Comparison of ENCODE assay signal across 1 cellular context in genomic region chr1:103525607-103526507, GRCh38.
TF ChIP-seq lines count a peak whose summit lies in the region.

Gene RNPC3 (plus strand): TSS chr1:103525699. CDS start chr1:103526071, 372 bp downstream.

TF ChIP-seq in K562, 482 proteins besides CTCF, POLR2A, EP300 and RAD21 (continued from another document and continues in another):
- peak; percentile 41 for TF ChIP-seq TAF1 (IDR thresholded peaks at IDR 0.05; ENCODE audit: control insufficient read depth, extremely low read depth, insufficient read depth, low read length, severe bottlenecking)
- TF ChIP-seq NR2C1 (IDR thresholded peaks at IDR 0.05): no peak
- TF ChIP-seq NR2C1 (tag; IDR thresholded peaks at IDR 0.05): no peak
- TF ChIP-seq E2F3 (CRISPR knock-in tag; IDR thresholded peaks at IDR 0.05): no peak
- no peak for TF ChIP-seq TCF7L2 (IDR thresholded peaks at IDR 0.05; ENCODE audit: low read depth, low read length)
- TF ChIP-seq SPI1 (IDR thresholded peaks at IDR 0.05; ENCODE audit: borderline replicate concordance, low read depth, low read length): peak; percentile 69
- peak; percentile 56; the same call in 1 of the 2 replicates for TF ChIP-seq SMARCC2 (IDR thresholded peaks at IDR 0.05; ENCODE audit: low read depth)
- TF ChIP-seq RBM15 (IDR thresholded peaks at IDR 0.05; ENCODE audit: insufficient read depth, low read length): no peak
- TF ChIP-seq IRF1 (CRISPR knock-in tag; IDR thresholded peaks at IDR 0.05; ENCODE audit: borderline replicate concordance): no peak
- TF ChIP-seq SMARCA4 (IDR thresholded peaks at IDR 0.05): peak; percentile 59
- no peak for TF ChIP-seq CUX1 (CRISPR knock-in tag; IDR thresholded peaks at IDR 0.05)
- TF ChIP-seq E2F6 (IDR thresholded peaks at IDR 0.05; ENCODE audit: borderline replicate concordance in 1 of 2, extremely low read depth in 1 of 2, insufficient read depth in 1 of 2, insufficient read length in 1 of 2, low read depth in 1 of 2, low read length in 1 of 2, poor library complexity in 1 of 2, severe bottlenecking in 1 of 2): peak; percentile 86 to 93
- TF ChIP-seq ZMIZ1 (IDR thresholded peaks at IDR 0.05; ENCODE audit: low read depth in 2 of 2, low read length in 2 of 2): no peak
- TF ChIP-seq TFE3 (CRISPR knock-in tag; IDR thresholded peaks at IDR 0.05): no peak
- no peak for TF ChIP-seq ZNF133 (CRISPR knock-in tag; IDR thresholded peaks at IDR 0.05)
- no peak for TF ChIP-seq RFX5 (IDR thresholded peaks at IDR 0.05; ENCODE audit: low read depth, low read length)
- no peak for TF ChIP-seq FOXP4 (CRISPR knock-in tag; IDR thresholded peaks at IDR 0.05; ENCODE audit: borderline replicate concordance)
- no peak for TF ChIP-seq HOXB6 (CRISPR knock-in tag; IDR thresholded peaks at IDR 0.05; ENCODE audit: borderline replicate concordance)
- TF ChIP-seq ZC3H4 (CRISPR knock-in tag; IDR thresholded peaks at IDR 0.05; ENCODE audit: borderline replicate concordance): no peak
- no peak for TF ChIP-seq GABPB2 (CRISPR knock-in tag; conservative IDR thresholded peaks at IDR 0.05)
- no peak for TF ChIP-seq TEAD2 (tag; IDR thresholded peaks at IDR 0.05)
- TF ChIP-seq ZBTB34 (CRISPR knock-in tag; IDR thresholded peaks at IDR 0.05): no peak
- 0 out of 2 replicates have a peak, but pooled peaks have one; percentile 30 for TF ChIP-seq TAF7 (tag; IDR thresholded peaks at IDR 0.05)
- no peak for TF ChIP-seq HNRNPL (IDR thresholded peaks at IDR 0.05; ENCODE audit: low read depth, low read length)
- TF ChIP-seq ZNF408 (CRISPR knock-in tag; IDR thresholded peaks at IDR 0.05; ENCODE audit: low read depth): no peak
- no peak for TF ChIP-seq KDM4B (IDR thresholded peaks at IDR 0.05; ENCODE audit: borderline replicate concordance in 2 of 2, low read depth in 1 of 2)
- no peak for TF ChIP-seq PCBP1 (IDR thresholded peaks at IDR 0.05; ENCODE audit: low read depth, low read length, poor library complexity, severe bottlenecking)
- TF ChIP-seq TBP (optimal IDR thresholded peaks at IDR 0.05; ENCODE audit: low read depth, low read length): peak; percentile 49
- no peak for TF ChIP-seq GTF2F1 (IDR thresholded peaks at IDR 0.05; ENCODE audit: low read depth, low read length)
- no peak for TF ChIP-seq GTF3C2 (IDR thresholded peaks at IDR 0.05; ENCODE audit: borderline replicate concordance, extremely low read depth, insufficient read length)
- TF ChIP-seq ZFP91 (CRISPR knock-in tag; IDR thresholded peaks at IDR 0.05): no peak
- TF ChIP-seq ZNF140 (CRISPR knock-in tag; IDR thresholded peaks at IDR 0.05): no peak
- peak; percentile 56 for TF ChIP-seq TAF9B (IDR thresholded peaks at IDR 0.05; ENCODE audit: partially characterized antibody)
- no peak for TF ChIP-seq ZNF561 (CRISPR knock-in tag; conservative IDR thresholded peaks at IDR 0.05)
- peak; percentile 69 for TF ChIP-seq KDM5B (IDR thresholded peaks at IDR 0.05; ENCODE audit: insufficient replicate concordance, low read depth, low read length)
